1 cellular context compared by ENCODE assay signal in genomic region chr6:32838114-32838958, GRCh38.
TF ChIP-seq lines count a peak whose summit lies in the region.

Gene TAP2 (minus strand): TSS chr6:32838739. CDS start chr6:32838233, 506 bp downstream.

TF ChIP-seq in GM12878, 131 proteins besides CTCF, POLR2A, EP300 and RAD21 (continued from another document and continues in another):
- TF ChIP-seq, protein P1, sequence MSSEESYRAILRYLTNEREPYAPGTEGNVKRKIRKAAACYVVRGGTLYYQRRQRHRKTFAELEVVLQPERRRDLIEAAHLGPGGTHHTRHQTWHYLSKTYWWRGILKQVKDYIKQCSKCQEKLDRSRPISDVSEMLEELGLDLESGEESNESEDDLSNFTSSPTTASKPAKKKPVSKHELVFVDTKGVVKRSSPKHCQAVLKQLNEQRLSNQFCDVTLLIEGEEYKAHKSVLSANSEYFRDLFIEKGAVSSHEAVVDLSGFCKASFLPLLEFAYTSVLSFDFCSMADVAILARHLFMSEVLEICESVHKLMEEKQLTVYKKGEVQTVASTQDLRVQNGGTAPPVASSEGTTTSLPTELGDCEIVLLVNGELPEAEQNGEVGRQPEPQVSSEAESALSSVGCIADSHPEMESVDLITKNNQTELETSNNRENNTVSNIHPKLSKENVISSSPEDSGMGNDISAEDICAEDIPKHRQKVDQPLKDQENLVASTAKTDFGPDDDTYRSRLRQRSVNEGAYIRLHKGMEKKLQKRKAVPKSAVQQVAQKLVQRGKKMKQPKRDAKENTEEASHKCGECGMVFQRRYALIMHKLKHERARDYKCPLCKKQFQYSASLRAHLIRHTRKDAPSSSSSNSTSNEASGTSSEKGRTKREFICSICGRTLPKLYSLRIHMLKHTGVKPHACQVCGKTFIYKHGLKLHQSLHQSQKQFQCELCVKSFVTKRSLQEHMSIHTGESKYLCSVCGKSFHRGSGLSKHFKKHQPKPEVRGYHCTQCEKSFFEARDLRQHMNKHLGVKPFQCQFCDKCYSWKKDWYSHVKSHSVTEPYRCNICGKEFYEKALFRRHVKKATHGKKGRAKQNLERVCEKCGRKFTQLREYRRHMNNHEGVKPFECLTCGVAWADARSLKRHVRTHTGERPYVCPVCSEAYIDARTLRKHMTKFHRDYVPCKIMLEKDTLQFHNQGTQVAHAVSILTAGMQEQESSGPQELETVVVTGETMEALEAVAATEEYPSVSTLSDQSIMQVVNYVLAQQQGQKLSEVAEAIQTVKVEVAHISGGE (CRISPR knock-in tag; IDR thresholded peaks at IDR 0.05): no peak
- TF ChIP-seq BMI1 (IDR thresholded peaks at IDR 0.05; ENCODE audit: borderline replicate concordance) (no peak), SMARCA5 (IDR thresholded peaks at IDR 0.05) (peak; percentile 95; the same call in 1 of the 2 replicates), POLR2AphosphoS2 (IDR thresholded peaks at IDR 0.05; ENCODE audit: low read depth, low read length) (no peak), ZNF622 (IDR thresholded peaks at IDR 0.05) (no peak), NFIC (IDR thresholded peaks at IDR 0.05; ENCODE audit: low read depth, low read length) (no peak), RCOR1 (conservative IDR thresholded peaks at IDR 0.05; ENCODE audit: low read depth, low read length) (no peak), TAF1 (IDR thresholded peaks at IDR 0.05; ENCODE audit: borderline replicate concordance, low read depth, low read length) (peak; percentile 45; the same call in 1 of the 2 replicates), CBFB (IDR thresholded peaks at IDR 0.05; ENCODE audit: low read depth) (peak; percentile 55; the same call in 1 of the 2 replicates), SUZ12 (IDR thresholded peaks at IDR 0.05; ENCODE audit: unreplicated experiment) (no peak), SRF (IDR thresholded peaks at IDR 0.05; ENCODE audit: low read depth in 2 of 2, low read length in 2 of 2) (peak in 1 of 2 experiments; percentile 41; a peak in 1 of 4 replicates), STAT1 (conservative IDR thresholded peaks at IDR 0.05) (0 out of 2 replicates have a peak, but pooled peaks have one; percentile 66), MYC (IDR thresholded peaks at IDR 0.05; ENCODE audit: insufficient read depth, insufficient read length, insufficient replicate concordance, low read length, severe bottlenecking) (no peak), ZNF207 (IDR thresholded peaks at IDR 0.05; ENCODE audit: borderline replicate concordance) (peak; percentile 84), ZZZ3 (IDR thresholded peaks at IDR 0.05; ENCODE audit: control insufficient read depth, insufficient read length, low read depth) (no peak), PBX3 (IDR thresholded peaks at IDR 0.05; ENCODE audit: insufficient replicate concordance, low read depth, low read length) (no peak), YY1 (IDR thresholded peaks at IDR 0.05; ENCODE audit: low read depth, low read length) (peak; percentile 85), SMAD5 (IDR thresholded peaks at IDR 0.05; ENCODE audit: low read depth) (0 out of 2 replicates have a peak, but pooled peaks have one; percentile 34), KAT2A (conservative IDR thresholded peaks at IDR 0.05; ENCODE audit: control insufficient read depth, low read depth, low read length) (no peak), MEF2A (IDR thresholded peaks at IDR 0.05; ENCODE audit: insufficient read depth, low read depth, low read length) (0 out of 2 replicates have a peak, but pooled peaks have one; percentile 29), NRF1 (conservative IDR thresholded peaks at IDR 0.05; ENCODE audit: low read depth, low read length) (no peak), FOXK2 (IDR thresholded peaks at IDR 0.05) (no peak), BRCA1 (IDR thresholded peaks at IDR 0.05; ENCODE audit: low read depth, low read length) (no peak), SPI1 (IDR thresholded peaks at IDR 0.05; ENCODE audit: borderline replicate concordance, insufficient read depth, low read depth, low read length) (peak; percentile 49; the same call in 1 of the 2 replicates), HCFC1 (IDR thresholded peaks at IDR 0.05; ENCODE audit: low read length) (peak; percentile 41), TARDBP (IDR thresholded peaks at IDR 0.05; ENCODE audit: borderline replicate concordance) (no peak), PAX5 (IDR thresholded peaks at IDR 0.05; ENCODE audit: borderline replicate concordance, low read depth, low read length) (no peak), CBX5 (IDR thresholded peaks at IDR 0.05; ENCODE audit: low read depth) (no peak), TCF7 (IDR thresholded peaks at IDR 0.05; ENCODE audit: borderline replicate concordance) (no peak), RELB (IDR thresholded peaks at IDR 0.05; ENCODE audit: low read depth) (no peak), NBN (IDR thresholded peaks at IDR 0.05) (peak; percentile 56; the same call in 1 of the 2 replicates)
- TF ChIP-seq, protein P2, sequence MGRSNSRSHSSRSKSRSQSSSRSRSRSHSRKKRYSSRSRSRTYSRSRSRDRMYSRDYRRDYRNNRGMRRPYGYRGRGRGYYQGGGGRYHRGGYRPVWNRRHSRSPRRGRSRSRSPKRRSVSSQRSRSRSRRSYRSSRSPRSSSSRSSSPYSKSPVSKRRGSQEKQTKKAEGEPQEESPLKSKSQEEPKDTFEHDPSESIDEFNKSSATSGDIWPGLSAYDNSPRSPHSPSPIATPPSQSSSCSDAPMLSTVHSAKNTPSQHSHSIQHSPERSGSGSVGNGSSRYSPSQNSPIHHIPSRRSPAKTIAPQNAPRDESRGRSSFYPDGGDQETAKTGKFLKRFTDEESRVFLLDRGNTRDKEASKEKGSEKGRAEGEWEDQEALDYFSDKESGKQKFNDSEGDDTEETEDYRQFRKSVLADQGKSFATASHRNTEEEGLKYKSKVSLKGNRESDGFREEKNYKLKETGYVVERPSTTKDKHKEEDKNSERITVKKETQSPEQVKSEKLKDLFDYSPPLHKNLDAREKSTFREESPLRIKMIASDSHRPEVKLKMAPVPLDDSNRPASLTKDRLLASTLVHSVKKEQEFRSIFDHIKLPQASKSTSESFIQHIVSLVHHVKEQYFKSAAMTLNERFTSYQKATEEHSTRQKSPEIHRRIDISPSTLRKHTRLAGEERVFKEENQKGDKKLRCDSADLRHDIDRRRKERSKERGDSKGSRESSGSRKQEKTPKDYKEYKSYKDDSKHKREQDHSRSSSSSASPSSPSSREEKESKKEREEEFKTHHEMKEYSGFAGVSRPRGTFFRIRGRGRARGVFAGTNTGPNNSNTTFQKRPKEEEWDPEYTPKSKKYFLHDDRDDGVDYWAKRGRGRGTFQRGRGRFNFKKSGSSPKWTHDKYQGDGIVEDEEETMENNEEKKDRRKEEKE (IDR thresholded peaks at IDR 0.05): no peak
- TF ChIP-seq, protein P3, sequence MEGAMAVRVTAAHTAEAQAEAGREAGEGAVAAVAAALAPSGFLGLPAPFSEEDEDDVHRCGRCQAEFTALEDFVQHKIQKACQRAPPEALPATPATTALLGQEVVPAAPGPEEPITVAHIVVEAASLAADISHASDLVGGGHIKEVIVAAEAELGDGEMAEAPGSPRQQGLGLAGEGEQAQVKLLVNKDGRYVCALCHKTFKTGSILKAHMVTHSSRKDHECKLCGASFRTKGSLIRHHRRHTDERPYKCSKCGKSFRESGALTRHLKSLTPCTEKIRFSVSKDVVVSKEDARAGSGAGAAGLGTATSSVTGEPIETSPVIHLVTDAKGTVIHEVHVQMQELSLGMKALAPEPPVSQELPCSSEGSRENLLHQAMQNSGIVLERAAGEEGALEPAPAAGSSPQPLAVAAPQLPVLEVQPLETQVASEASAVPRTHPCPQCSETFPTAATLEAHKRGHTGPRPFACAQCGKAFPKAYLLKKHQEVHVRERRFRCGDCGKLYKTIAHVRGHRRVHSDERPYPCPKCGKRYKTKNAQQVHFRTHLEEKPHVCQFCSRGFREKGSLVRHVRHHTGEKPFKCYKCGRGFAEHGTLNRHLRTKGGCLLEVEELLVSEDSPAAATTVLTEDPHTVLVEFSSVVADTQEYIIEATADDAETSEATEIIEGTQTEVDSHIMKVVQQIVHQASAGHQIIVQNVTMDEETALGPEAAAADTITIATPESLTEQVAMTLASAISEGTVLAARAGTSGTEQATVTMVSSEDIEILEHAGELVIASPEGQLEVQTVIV (IDR thresholded peaks at IDR 0.05; ENCODE audit: borderline replicate concordance, partially characterized antibody): no peak
- TF ChIP-seq, protein P4, sequence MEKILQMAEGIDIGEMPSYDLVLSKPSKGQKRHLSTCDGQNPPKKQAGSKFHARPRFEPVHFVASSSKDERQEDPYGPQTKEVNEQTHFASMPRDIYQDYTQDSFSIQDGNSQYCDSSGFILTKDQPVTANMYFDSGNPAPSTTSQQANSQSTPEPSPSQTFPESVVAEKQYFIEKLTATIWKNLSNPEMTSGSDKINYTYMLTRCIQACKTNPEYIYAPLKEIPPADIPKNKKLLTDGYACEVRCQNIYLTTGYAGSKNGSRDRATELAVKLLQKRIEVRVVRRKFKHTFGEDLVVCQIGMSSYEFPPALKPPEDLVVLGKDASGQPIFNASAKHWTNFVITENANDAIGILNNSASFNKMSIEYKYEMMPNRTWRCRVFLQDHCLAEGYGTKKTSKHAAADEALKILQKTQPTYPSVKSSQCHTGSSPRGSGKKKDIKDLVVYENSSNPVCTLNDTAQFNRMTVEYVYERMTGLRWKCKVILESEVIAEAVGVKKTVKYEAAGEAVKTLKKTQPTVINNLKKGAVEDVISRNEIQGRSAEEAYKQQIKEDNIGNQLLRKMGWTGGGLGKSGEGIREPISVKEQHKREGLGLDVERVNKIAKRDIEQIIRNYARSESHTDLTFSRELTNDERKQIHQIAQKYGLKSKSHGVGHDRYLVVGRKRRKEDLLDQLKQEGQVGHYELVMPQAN (conservative IDR thresholded peaks at IDR 0.05): peak; percentile 55
- TF ChIP-seq, protein P5, sequence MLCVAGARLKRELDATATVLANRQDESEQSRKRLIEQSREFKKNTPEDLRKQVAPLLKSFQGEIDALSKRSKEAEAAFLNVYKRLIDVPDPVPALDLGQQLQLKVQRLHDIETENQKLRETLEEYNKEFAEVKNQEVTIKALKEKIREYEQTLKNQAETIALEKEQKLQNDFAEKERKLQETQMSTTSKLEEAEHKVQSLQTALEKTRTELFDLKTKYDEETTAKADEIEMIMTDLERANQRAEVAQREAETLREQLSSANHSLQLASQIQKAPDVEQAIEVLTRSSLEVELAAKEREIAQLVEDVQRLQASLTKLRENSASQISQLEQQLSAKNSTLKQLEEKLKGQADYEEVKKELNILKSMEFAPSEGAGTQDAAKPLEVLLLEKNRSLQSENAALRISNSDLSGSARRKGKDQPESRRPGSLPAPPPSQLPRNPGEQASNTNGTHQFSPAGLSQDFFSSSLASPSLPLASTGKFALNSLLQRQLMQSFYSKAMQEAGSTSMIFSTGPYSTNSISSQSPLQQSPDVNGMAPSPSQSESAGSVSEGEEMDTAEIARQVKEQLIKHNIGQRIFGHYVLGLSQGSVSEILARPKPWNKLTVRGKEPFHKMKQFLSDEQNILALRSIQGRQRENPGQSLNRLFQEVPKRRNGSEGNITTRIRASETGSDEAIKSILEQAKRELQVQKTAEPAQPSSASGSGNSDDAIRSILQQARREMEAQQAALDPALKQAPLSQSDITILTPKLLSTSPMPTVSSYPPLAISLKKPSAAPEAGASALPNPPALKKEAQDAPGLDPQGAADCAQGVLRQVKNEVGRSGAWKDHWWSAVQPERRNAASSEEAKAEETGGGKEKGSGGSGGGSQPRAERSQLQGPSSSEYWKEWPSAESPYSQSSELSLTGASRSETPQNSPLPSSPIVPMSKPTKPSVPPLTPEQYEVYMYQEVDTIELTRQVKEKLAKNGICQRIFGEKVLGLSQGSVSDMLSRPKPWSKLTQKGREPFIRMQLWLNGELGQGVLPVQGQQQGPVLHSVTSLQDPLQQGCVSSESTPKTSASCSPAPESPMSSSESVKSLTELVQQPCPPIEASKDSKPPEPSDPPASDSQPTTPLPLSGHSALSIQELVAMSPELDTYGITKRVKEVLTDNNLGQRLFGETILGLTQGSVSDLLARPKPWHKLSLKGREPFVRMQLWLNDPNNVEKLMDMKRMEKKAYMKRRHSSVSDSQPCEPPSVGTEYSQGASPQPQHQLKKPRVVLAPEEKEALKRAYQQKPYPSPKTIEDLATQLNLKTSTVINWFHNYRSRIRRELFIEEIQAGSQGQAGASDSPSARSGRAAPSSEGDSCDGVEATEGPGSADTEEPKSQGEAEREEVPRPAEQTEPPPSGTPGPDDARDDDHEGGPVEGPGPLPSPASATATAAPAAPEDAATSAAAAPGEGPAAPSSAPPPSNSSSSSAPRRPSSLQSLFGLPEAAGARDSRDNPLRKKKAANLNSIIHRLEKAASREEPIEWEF (IDR thresholded peaks at IDR 0.05; ENCODE audit: insufficient replicate concordance, low read depth, low read length): no peak
- TF ChIP-seq, protein P6, sequence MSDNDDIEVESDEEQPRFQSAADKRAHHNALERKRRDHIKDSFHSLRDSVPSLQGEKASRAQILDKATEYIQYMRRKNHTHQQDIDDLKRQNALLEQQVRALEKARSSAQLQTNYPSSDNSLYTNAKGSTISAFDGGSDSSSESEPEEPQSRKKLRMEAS (IDR thresholded peaks at IDR 0.05; ENCODE audit: low read depth, low read length): peak; percentile 60
- TF ChIP-seq, protein P7, sequence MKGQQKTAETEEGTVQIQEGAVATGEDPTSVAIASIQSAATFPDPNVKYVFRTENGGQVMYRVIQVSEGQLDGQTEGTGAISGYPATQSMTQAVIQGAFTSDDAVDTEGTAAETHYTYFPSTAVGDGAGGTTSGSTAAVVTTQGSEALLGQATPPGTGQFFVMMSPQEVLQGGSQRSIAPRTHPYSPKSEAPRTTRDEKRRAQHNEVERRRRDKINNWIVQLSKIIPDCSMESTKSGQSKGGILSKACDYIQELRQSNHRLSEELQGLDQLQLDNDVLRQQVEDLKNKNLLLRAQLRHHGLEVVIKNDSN (IDR thresholded peaks at IDR 0.05; ENCODE audit: borderline replicate concordance, extremely low read length, insufficient read depth, low read depth, low read length): no peak
